Comparison of ENCODE assay signal across 32 cellular contexts in genomic region chr1:232389744-232390143, GRCh38.
"Had no signal": no experiment of that assay in that cellular context is flagged by ENCODE, and none has a peak within 500 bp of the region (broad histone marks: within the 10 kb centered on the region; RNA-seq: fewer than 3 reads in every experiment).

No MANE protein-coding gene starts in this region.

- H3K4me3 ChIP-seq: adrenal gland, ascending aorta, body of pancreas, breast epithelium, cardiac muscle cell had no signal

- H3K36me3 ChIP-seq: adrenal gland, ascending aorta, brain microvascular endothelial cell, breast epithelium, cardiac muscle cell had no signal

- DNase-seq: activated effector memory CD4-positive, alpha-beta T cell treated with anti-CD3 and anti-CD28 coated beads, Interleukin-2, amount 50 U/mL, for 16 hours; activated effector memory CD4-positive, alpha-beta T cell treated with Interleukin-2 at 50 U/mL for 16 hours; activated gamma-delta T cell; activated gamma-delta T cell treated with Interleukin-2 at 50 U/mL for 16 hours; activated naive CD4-positive, alpha-beta T cell; activated naive CD4-positive, alpha-beta T cell treated with anti-CD3 and anti-CD28 coated beads for 36 hours; activated naive CD4-positive, alpha-beta T cell treated with anti-CD3 and anti-CD28 coated beads, Interleukin-2, amount 10 ng/mL, durations not matched to agents 7 days and 5 days; activated naive CD4-positive, alpha-beta T cell treated with anti-CD3 and anti-CD28 coated beads, Interleukin-2, amount 50 U/mL, for 16 hours; activated naive CD4-positive, alpha-beta T cell treated with Interleukin-2 at 50 U/mL for 16 hours; activated naive CD8-positive, alpha-beta T cell treated with anti-CD3 and anti-CD28 coated beads for 36 hours; activated naive CD8-positive, alpha-beta T cell treated with anti-CD3 and anti-CD28 coated beads, Interleukin-2, amount 10 ng/mL, durations not matched to agents 7 days and 5 days; activated naive CD8-positive, alpha-beta T cell treated with anti-CD3 and anti-CD28 coated beads, Interleukin-2, amount 50 U/mL, for 24 hours; activated T-cell treated with anti-CD3 and anti-CD28 coated beads, Interleukin-2, amount 50 U/mL, for 1 hour; activated T-cell treated with anti-CD3 and anti-CD28 coated beads, Interleukin-2, amount 50 U/mL, for 24 hours; activated T-cell treated with anti-CD3 and anti-CD28 coated beads, Interleukin-2, amount 50 U/mL, for 4 hours; activated T-cell treated with anti-CD3 and anti-CD28 coated beads, Interleukin-2, amount 50 U/mL, for 48 hours; activated T-cell treated with anti-CD3 and anti-CD28 coated beads, Interleukin-2, amount 50 U/mL, for 72 hours; adrenal gland; amniotic stem cell; amygdala; anterior cingulate cortex; aorta; body of pancreas; brain microvascular endothelial cell; central memory CD4-positive, alpha-beta T cell; cerebellar nuclear complex had no signal

- H3K27ac ChIP-seq: adrenal gland, ascending aorta, body of pancreas, brain microvascular endothelial cell, breast epithelium had no signal

- H3K4me1 ChIP-seq: adrenal gland, ascending aorta, body of pancreas, breast epithelium had no signal

- H3K9me3 ChIP-seq: adrenal gland, ascending aorta, body of pancreas, breast epithelium had no signal

- ATAC-seq: activated naive CD4-positive, alpha-beta T cell treated with anti-CD3 and anti-CD28 coated beads, Interleukin-2, amount 50 U/mL, for 72 hours; activated naive CD8-positive, alpha-beta T cell treated with anti-CD3 and anti-CD28 coated beads, Interleukin-2, amount 50 U/mL, for 24 hours; activated T-cell treated with anti-CD3 and anti-CD28 coated beads, Interleukin-2, amount 50 U/mL, for 4 hours; activated T-cell treated with anti-CD3 and anti-CD28 coated beads, Interleukin-2, amount 50 U/mL, for 72 hours; activated T-helper 17 cell treated with anti-CD3 and anti-CD28 coated beads, Interleukin-2, amount 50 U/mL, for 72 hours; body of pancreas had no signal

- FAIRE-seq: astrocyte had no signal

- H3K27me3 ChIP-seq: adrenal gland, ascending aorta, body of pancreas, brain microvascular endothelial cell, breast epithelium, cardiac muscle cell had no signal
